ENCODE assay signal across 9 cellular contexts in genomic region chr20:53847118-53847842, GRCh38.
DNase-seq lines count a peak whose midpoint lies in the region; ATAC-seq and TF ChIP-seq lines count a peak whose summit lies in the region.
"Had no signal": no experiment of that assay in that cellular context is flagged by ENCODE, and none has a peak within 500 bp of the region (broad histone marks: within the 10 kb centered on the region; RNA-seq: fewer than 3 reads in every experiment).

No MANE protein-coding gene starts in this region.

- peaks cover 49 to 86% (median 67%) of the 10 kb centered on the region in 10 experiments for H3K4me1 ChIP-seq in BLaER1 treated with 17β-estradiol and CSF1 and Interleukin-3, amounts not matched to agents 10 nM and 100 nM
- peaks cover 39% of the 10 kb centered on the region for H3K4me1 ChIP-seq in effector memory CD4-positive, alpha-beta T cell (ENCODE audit: control insufficient read depth, insufficient read depth, low read length, poor library complexity, severe bottlenecking)
- peaks cover 11% of the 10 kb centered on the region for H3K4me1 ChIP-seq in suprapubic skin
- H3K4me1 ChIP-seq: SJSA1 had no signal

- TF ChIP-seq POLR2A in suprapubic skin (IDR thresholded peaks at IDR 0.05): no peak

- peak overlapping the region in 8 of 10 experiments; percentile 2 to 50 (median 22); a peak in 12 of 20 replicates for H3K4me3 ChIP-seq in BLaER1 treated with 17β-estradiol and CSF1 and Interleukin-3, amounts not matched to agents 10 nM and 100 nM
- no peak overlapping the region for H3K4me3 ChIP-seq in effector memory CD4-positive, alpha-beta T cell (ENCODE audit: insufficient read depth, low read depth, low read length, poor library complexity, severe bottlenecking)
- no peak overlapping the region for H3K4me3 ChIP-seq in suprapubic skin
- H3K4me3 ChIP-seq: SJSA1 had no signal

- H3K36me3 ChIP-seq in BLaER1 treated with 17β-estradiol and CSF1 and Interleukin-3, amounts not matched to agents 10 nM and 100 nM: no peaks in the 10 kb centered on the region
- no peaks in the 10 kb centered on the region for H3K36me3 ChIP-seq in effector memory CD4-positive, alpha-beta T cell (ENCODE audit: control insufficient read depth, insufficient read depth, low read length)
- H3K36me3 ChIP-seq in suprapubic skin: no peaks in the 10 kb centered on the region
- H3K36me3 ChIP-seq: SJSA1 had no signal

- no peak for TF ChIP-seq EP300 in suprapubic skin (IDR thresholded peaks at IDR 0.05)

- TF ChIP-seq CTCF in suprapubic skin (IDR thresholded peaks at IDR 0.05): no peak

- 63% methylated on average over 8 of the region's 8 CpGs for WGBS in suprapubic skin

- H3K9me3 ChIP-seq in BLaER1 treated with 17β-estradiol and CSF1 and Interleukin-3, amounts not matched to agents 10 nM and 100 nM (replicated peaks in 1 of 11): peaks cover 0 to 17% (median 12%) of the 10 kb centered on the region in 11 experiments; a peak in 15 of 22 replicates
- H3K9me3 ChIP-seq in effector memory CD4-positive, alpha-beta T cell (ENCODE audit: control insufficient read depth, low read length): no peaks in the 10 kb centered on the region
- H3K9me3 ChIP-seq in suprapubic skin: no peaks in the 10 kb centered on the region
- H3K9me3 ChIP-seq: SJSA1 had no signal

- no peaks in the 10 kb centered on the region for H3K27me3 ChIP-seq in BLaER1 treated with 17β-estradiol and CSF1 and Interleukin-3, amounts not matched to agents 10 nM and 100 nM
- no peaks in the 10 kb centered on the region for H3K27me3 ChIP-seq in effector memory CD4-positive, alpha-beta T cell (replicated peaks; ENCODE audit: control insufficient read depth, insufficient read depth, low read length, poor library complexity, severe bottlenecking)
- no peaks in the 10 kb centered on the region for H3K27me3 ChIP-seq in suprapubic skin
- H3K27me3 ChIP-seq: SJSA1 had no signal

- ATAC-seq in GM19438 (IDR thresholded peaks at IDR 0.05; ENCODE audit: low read depth, unreplicated experiment) (peak; percentile 65), GM21390 (IDR thresholded peaks at IDR 0.05; ENCODE audit: unreplicated experiment) (no peak)

- H3K9ac ChIP-seq in BLaER1 treated with 17β-estradiol and CSF1 and Interleukin-3, amounts not matched to agents 10 nM and 100 nM: peak overlapping the region; percentile 38 to 69 (median 63); a peak in 20 of 22 replicates

- peak; percentile 79 for DNase-seq in NOMO-1 treated with dmso at 0.1 percent for 144 hours (lab: John Stamatoyannopoulos, UW; ENCODE audit: unreplicated experiment)
- DNase-seq in effector memory CD4-positive, alpha-beta T cell: no peak
- DNase-seq in SHP77 (lab: John Stamatoyannopoulos, UW): no peak
- DNase-seq in suprapubic skin (ENCODE audit: low spot score in 2 of 2): no peak
- DNase-seq in NCI-H345 (lab: John Stamatoyannopoulos, UW): no peak

- H4K20me1 ChIP-seq in BLaER1 treated with 17β-estradiol and CSF1 and Interleukin-3, amounts not matched to agents 10 nM and 100 nM: no peaks in the 10 kb centered on the region

- peak overlapping the region; percentile 70 to 96 (median 79) for H3K4me2 ChIP-seq in BLaER1 treated with 17β-estradiol and CSF1 and Interleukin-3, amounts not matched to agents 10 nM and 100 nM

- peak overlapping the region; percentile 71 to 86 (median 79) for H3K27ac ChIP-seq in BLaER1 treated with 17β-estradiol and CSF1 and Interleukin-3, amounts not matched to agents 10 nM and 100 nM
- H3K27ac ChIP-seq in effector memory CD4-positive, alpha-beta T cell (ENCODE audit: insufficient read depth, low read length, poor library complexity, severe bottlenecking): peak overlapping the region; percentile 27
- no peak overlapping the region for H3K27ac ChIP-seq in suprapubic skin
- H3K27ac ChIP-seq: SJSA1 had no signal

Comparison
In these comparisons a context has a peak if more than half of its experiments do, and no peak if none do; other contexts are left out.
1. H3K4me3 ChIP-seq: peak in BLaER1 treated with 17β-estradiol and CSF1 and Interleukin-3, amounts not matched to agents 10 nM and 100 nM (8 of 10); none in effector memory CD4-positive, alpha-beta T cell (single experiment) and suprapubic skin (single experiment).